Comparison of ENCODE assay signal across 11 cellular contexts in genomic region chr9:117546894-117547293, GRCh38.
DNase-seq lines count a peak whose midpoint lies in the region; ATAC-seq and TF ChIP-seq lines count a peak whose summit lies in the region.
"Had no signal": no experiment of that assay in that cellular context is flagged by ENCODE, and none has a peak within 500 bp of the region (broad histone marks: within the 10 kb centered on the region; RNA-seq: fewer than 3 reads in every experiment).

No MANE protein-coding gene starts in this region.

- no peaks in the 10 kb centered on the region for H3K79me2 ChIP-seq in hepatocyte

- no peaks in the 10 kb centered on the region for H4K20me1 ChIP-seq in hepatocyte (ENCODE audit: insufficient read depth, poor library complexity, severe bottlenecking)

- H3K4me3 ChIP-seq in RWPE2 (ENCODE audit: severe bottlenecking), result no peak overlapping the region
- H3K4me3 ChIP-seq in hepatocyte, result no peak overlapping the region

- no peak overlapping the region for H3K27ac Mint-ChIP-seq in stimulated activated naive CD8-positive, alpha-beta T cell treated with anti-CD3 and anti-CD28 coated beads, Interleukin-15, amount 100 ng/mL, for 72 hours

- ATAC-seq in stimulated activated naive CD8-positive, alpha-beta T cell treated with anti-CD3 and anti-CD28 coated beads, Interleukin-15, amount 100 ng/mL, for 72 hours, result peak; percentile 70
- no peak for ATAC-seq in stimulated activated naive CD8-positive, alpha-beta T cell treated with anti-CD3 and anti-CD28 coated beads, Interleukin-15, Interleukin-2, amounts not matched to agents 100 U/mL and 50 U/mL, for 24 hours
- ATAC-seq in RWPE2 (ENCODE audit: low read depth) (peak; percentile 46), GM18909 (IDR thresholded peaks at IDR 0.05; ENCODE audit: poor library complexity, unreplicated experiment) (no peak), GM21515 (IDR thresholded peaks at IDR 0.05; ENCODE audit: unreplicated experiment) (no peak)
- ATAC-seq: activated T-cell treated with anti-CD3 and anti-CD28 coated beads, Interleukin-2, amount 50 U/mL, for 4 hours had no signal

- peak overlapping the region; percentile 10 for H2AFZ ChIP-seq in hepatocyte

- peak in 1 of 2 donors; percentile 10 for DNase-seq in stimulated activated naive CD8-positive, alpha-beta T cell treated with anti-CD3 and anti-CD28 coated beads, Interleukin-15, amount 100 ng/mL, for 72 hours
- no peak for DNase-seq in stimulated activated naive CD8-positive, alpha-beta T cell treated with anti-CD3 and anti-CD28 coated beads, Interleukin-15, Interleukin-2, amounts not matched to agents 100 U/mL and 50 U/mL, for 24 hours
- no peak for DNase-seq in RWPE2 (ENCODE audit: low spot score)
- peak; percentile 30 for DNase-seq in hepatocyte (ENCODE audit: low spot score)
- DNase-seq in GF-D8 (lab: John Stamatoyannopoulos, UW), result no peak
- no peak for DNase-seq in stimulated activated CD4-positive, alpha-beta T cell treated with anti-CD3 and anti-CD28 coated beads, Interleukin-2, amount 100 ng/mL, for 48 hours
- DNase-seq: activated T-cell treated with anti-CD3 and anti-CD28 coated beads, Interleukin-2, amount 50 U/mL, for 4 hours; DND-41; SHP77 had no signal

- no peaks in the 10 kb centered on the region for H3K9me3 Mint-ChIP-seq in stimulated activated naive CD8-positive, alpha-beta T cell treated with anti-CD3 and anti-CD28 coated beads, Interleukin-15, amount 100 ng/mL, for 72 hours
- H3K9me3 Mint-ChIP-seq: activated T-cell treated with anti-CD3 and anti-CD28 coated beads, Interleukin-2, amount 50 U/mL, for 4 hours had no signal

- H3K36me3 ChIP-seq in RWPE2 (ENCODE audit: low read depth) (no peaks in the 10 kb centered on the region), hepatocyte (replicated peaks; ENCODE audit: insufficient read depth, low read depth) (no peaks in the 10 kb centered on the region)

- 26% methylated on average over 10 of the region's 13 CpGs for WGBS in hepatocyte (ENCODE audit: low lambda C conversion rate, missing lambda C conversion rate)

- H3K4me1 ChIP-seq in RWPE2 (ENCODE audit: insufficient read depth, poor library complexity, severe bottlenecking) (no peaks in the 10 kb centered on the region), hepatocyte (ENCODE audit: insufficient read depth) (no peaks in the 10 kb centered on the region)

- H3K4me3 Mint-ChIP-seq in stimulated activated naive CD8-positive, alpha-beta T cell treated with anti-CD3 and anti-CD28 coated beads, Interleukin-15, amount 100 ng/mL, for 72 hours, result peak overlapping the region in 1 of 2 donors; percentile 6
- H3K4me3 Mint-ChIP-seq: activated T-cell treated with anti-CD3 and anti-CD28 coated beads, Interleukin-2, amount 50 U/mL, for 4 hours had no signal

- peaks cover 5% of the 10 kb centered on the region for H3K4me1 Mint-ChIP-seq in stimulated activated naive CD8-positive, alpha-beta T cell treated with anti-CD3 and anti-CD28 coated beads, Interleukin-15, amount 100 ng/mL, for 72 hours

- no peaks in the 10 kb centered on the region for H3K9me2 ChIP-seq in hepatocyte (replicated peaks; ENCODE audit: insufficient read depth)

- H3K27me3 ChIP-seq in RWPE2 (ENCODE audit: insufficient read depth, poor library complexity, severe bottlenecking) (no peaks in the 10 kb centered on the region), hepatocyte (no peaks in the 10 kb centered on the region)

- H3K27me3 Mint-ChIP-seq in stimulated activated naive CD8-positive, alpha-beta T cell treated with anti-CD3 and anti-CD28 coated beads, Interleukin-15, amount 100 ng/mL, for 72 hours, result no peaks in the 10 kb centered on the region

- TF ChIP-seq CTCF in RWPE2 (IDR thresholded peaks at IDR 0.05; ENCODE audit: poor library complexity, severe bottlenecking) (no peak), hepatocyte (IDR thresholded peaks at IDR 0.05; ENCODE audit: poor library complexity) (no peak)

- no peak overlapping the region for H3K27ac ChIP-seq in RWPE2 (ENCODE audit: poor library complexity, severe bottlenecking)
- H3K27ac ChIP-seq in hepatocyte, result no peak overlapping the region

- H3K9me3 ChIP-seq in RWPE2 (ENCODE audit: severe bottlenecking) (no peaks in the 10 kb centered on the region), hepatocyte (ENCODE audit: low read depth) (no peaks in the 10 kb centered on the region)

- H3K4me2 ChIP-seq in hepatocyte, result peak overlapping the region; percentile 69

Comparison
In these comparisons a context has a peak if more than half of its experiments do, and no peak if none do; other contexts are left out.
1. ATAC-seq: peak in stimulated activated naive CD8-positive, alpha-beta T cell treated with anti-CD3 and anti-CD28 coated beads, Interleukin-15, amount 100 ng/mL, for 72 hours (single experiment) and RWPE2 (single experiment); none in stimulated activated naive CD8-positive, alpha-beta T cell treated with anti-CD3 and anti-CD28 coated beads, Interleukin-15, Interleukin-2, amounts not matched to agents 100 U/mL and 50 U/mL, for 24 hours (single experiment), GM18909 (single experiment) and GM21515 (single experiment).